In the genomic region with DNA sequence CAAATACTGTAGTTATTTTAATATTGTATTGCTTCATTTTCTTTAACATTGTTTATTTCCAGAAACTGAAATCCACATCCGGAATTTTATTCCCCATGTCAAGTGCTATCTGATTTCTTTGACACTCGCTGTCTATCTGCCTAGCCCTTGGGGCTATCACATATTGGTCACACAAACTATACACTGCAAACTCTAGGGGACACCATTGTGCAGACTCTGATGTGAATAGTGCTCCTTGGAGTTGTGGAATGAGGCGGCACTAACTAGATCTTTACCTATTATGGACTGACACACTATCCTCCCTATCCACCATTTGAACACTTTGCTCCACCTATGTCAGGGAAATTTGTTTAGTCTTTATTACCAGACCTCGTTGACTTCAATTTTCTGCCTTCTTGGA, we compare ENCODE assay signal across 2 cellular contexts.
TF ChIP-seq lines count a peak whose summit lies in the region.

No MANE protein-coding gene starts in this region.

TF ChIP-seq in SK-N-SH, 30 proteins besides CTCF, POLR2A, EP300 and RAD21 (continued from another document):
- TF ChIP-seq, protein P1, sequence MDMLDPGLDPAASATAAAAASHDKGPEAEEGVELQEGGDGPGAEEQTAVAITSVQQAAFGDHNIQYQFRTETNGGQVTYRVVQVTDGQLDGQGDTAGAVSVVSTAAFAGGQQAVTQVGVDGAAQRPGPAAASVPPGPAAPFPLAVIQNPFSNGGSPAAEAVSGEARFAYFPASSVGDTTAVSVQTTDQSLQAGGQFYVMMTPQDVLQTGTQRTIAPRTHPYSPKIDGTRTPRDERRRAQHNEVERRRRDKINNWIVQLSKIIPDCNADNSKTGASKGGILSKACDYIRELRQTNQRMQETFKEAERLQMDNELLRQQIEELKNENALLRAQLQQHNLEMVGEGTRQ (IDR thresholded peaks at IDR 0.05; ENCODE audit: borderline replicate concordance, low read depth, low read length): no peak
- TF ChIP-seq, protein P2, sequence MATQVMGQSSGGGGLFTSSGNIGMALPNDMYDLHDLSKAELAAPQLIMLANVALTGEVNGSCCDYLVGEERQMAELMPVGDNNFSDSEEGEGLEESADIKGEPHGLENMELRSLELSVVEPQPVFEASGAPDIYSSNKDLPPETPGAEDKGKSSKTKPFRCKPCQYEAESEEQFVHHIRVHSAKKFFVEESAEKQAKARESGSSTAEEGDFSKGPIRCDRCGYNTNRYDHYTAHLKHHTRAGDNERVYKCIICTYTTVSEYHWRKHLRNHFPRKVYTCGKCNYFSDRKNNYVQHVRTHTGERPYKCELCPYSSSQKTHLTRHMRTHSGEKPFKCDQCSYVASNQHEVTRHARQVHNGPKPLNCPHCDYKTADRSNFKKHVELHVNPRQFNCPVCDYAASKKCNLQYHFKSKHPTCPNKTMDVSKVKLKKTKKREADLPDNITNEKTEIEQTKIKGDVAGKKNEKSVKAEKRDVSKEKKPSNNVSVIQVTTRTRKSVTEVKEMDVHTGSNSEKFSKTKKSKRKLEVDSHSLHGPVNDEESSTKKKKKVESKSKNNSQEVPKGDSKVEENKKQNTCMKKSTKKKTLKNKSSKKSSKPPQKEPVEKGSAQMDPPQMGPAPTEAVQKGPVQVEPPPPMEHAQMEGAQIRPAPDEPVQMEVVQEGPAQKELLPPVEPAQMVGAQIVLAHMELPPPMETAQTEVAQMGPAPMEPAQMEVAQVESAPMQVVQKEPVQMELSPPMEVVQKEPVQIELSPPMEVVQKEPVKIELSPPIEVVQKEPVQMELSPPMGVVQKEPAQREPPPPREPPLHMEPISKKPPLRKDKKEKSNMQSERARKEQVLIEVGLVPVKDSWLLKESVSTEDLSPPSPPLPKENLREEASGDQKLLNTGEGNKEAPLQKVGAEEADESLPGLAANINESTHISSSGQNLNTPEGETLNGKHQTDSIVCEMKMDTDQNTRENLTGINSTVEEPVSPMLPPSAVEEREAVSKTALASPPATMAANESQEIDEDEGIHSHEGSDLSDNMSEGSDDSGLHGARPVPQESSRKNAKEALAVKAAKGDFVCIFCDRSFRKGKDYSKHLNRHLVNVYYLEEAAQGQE (IDR thresholded peaks at IDR 0.05; ENCODE audit: low read depth, low read length): no peak
- no peak for TF ChIP-seq ELF1 (IDR thresholded peaks at IDR 0.05)
- no peak for TF ChIP-seq RXRA (IDR thresholded peaks at IDR 0.05; ENCODE audit: borderline replicate concordance, low read depth)
- no peak for TF ChIP-seq SIN3A (IDR thresholded peaks at IDR 0.05; ENCODE audit: borderline replicate concordance, low read depth, low read length)
- TF ChIP-seq EZH2phosphoT487 (IDR thresholded peaks at IDR 0.05; ENCODE audit: borderline replicate concordance, low read depth): no peak
- no peak for TF ChIP-seq FOXM1 (IDR thresholded peaks at IDR 0.05; ENCODE audit: low read depth)
- TF ChIP-seq ZBTB33 (IDR thresholded peaks at IDR 0.05; ENCODE audit: borderline replicate concordance, low read depth): no peak
- no peak for TF ChIP-seq RFX5 (IDR thresholded peaks at IDR 0.05; ENCODE audit: low read length)
- TF ChIP-seq GABPA (IDR thresholded peaks at IDR 0.05; ENCODE audit: low read depth): no peak
- no peak for TF ChIP-seq POLR2AphosphoS5 (IDR thresholded peaks at IDR 0.05; ENCODE audit: low read depth, low read length)
- no peak for TF ChIP-seq MAX (IDR thresholded peaks at IDR 0.05; ENCODE audit: low read depth)
- TF ChIP-seq TCF12 (IDR thresholded peaks at IDR 0.05): no peak
- no peak for TF ChIP-seq NRF1 (IDR thresholded peaks at IDR 0.05; ENCODE audit: low read depth, low read length)
- no peak for TF ChIP-seq CHD2 (IDR thresholded peaks at IDR 0.05; ENCODE audit: low read length, partially characterized antibody)
- TF ChIP-seq FOSL2 (IDR thresholded peaks at IDR 0.05; ENCODE audit: borderline replicate concordance, low read depth): no peak
- no peak for TF ChIP-seq MEF2A (IDR thresholded peaks at IDR 0.05; ENCODE audit: borderline replicate concordance, low read depth)

TF ChIP-seq in SK-N-SH treated with all-trans-retinoic acid at 6 μM for 48 hours, 23 proteins besides CTCF, POLR2A, EP300 and RAD21 (continued from another document):
- TF ChIP-seq POU6F1 (CRISPR knock-in tag; IDR thresholded peaks at IDR 0.05; ENCODE audit: borderline replicate concordance, low read depth) (no peak), BACH2 (CRISPR knock-in tag; IDR thresholded peaks at IDR 0.05; ENCODE audit: borderline replicate concordance) (no peak), ZFP3 (CRISPR knock-in tag; IDR thresholded peaks at IDR 0.05) (no peak), CSRNP3 (CRISPR knock-in tag; IDR thresholded peaks at IDR 0.05) (no peak), SNAI2 (CRISPR knock-in tag; IDR thresholded peaks at IDR 0.05) (no peak), TCF4 (CRISPR knock-in tag; IDR thresholded peaks at IDR 0.05; ENCODE audit: borderline replicate concordance) (no peak), ZNF8 (CRISPR knock-in tag; IDR thresholded peaks at IDR 0.05) (no peak), OSR1 (CRISPR knock-in tag; IDR thresholded peaks at IDR 0.05) (no peak)
- TF ChIP-seq, protein P3, sequence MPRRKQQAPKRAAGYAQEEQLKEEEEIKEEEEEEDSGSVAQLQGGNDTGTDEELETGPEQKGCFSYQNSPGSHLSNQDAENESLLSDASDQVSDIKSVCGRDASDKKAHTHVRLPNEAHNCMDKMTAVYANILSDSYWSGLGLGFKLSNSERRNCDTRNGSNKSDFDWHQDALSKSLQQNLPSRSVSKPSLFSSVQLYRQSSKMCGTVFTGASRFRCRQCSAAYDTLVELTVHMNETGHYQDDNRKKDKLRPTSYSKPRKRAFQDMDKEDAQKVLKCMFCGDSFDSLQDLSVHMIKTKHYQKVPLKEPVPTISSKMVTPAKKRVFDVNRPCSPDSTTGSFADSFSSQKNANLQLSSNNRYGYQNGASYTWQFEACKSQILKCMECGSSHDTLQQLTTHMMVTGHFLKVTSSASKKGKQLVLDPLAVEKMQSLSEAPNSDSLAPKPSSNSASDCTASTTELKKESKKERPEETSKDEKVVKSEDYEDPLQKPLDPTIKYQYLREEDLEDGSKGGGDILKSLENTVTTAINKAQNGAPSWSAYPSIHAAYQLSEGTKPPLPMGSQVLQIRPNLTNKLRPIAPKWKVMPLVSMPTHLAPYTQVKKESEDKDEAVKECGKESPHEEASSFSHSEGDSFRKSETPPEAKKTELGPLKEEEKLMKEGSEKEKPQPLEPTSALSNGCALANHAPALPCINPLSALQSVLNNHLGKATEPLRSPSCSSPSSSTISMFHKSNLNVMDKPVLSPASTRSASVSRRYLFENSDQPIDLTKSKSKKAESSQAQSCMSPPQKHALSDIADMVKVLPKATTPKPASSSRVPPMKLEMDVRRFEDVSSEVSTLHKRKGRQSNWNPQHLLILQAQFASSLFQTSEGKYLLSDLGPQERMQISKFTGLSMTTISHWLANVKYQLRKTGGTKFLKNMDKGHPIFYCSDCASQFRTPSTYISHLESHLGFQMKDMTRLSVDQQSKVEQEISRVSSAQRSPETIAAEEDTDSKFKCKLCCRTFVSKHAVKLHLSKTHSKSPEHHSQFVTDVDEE (CRISPR knock-in tag; IDR thresholded peaks at IDR 0.05): no peak
